ENCODE assay signal across 1 cellular context in genomic region chrX:77785746-77786548, GRCh38.
TF ChIP-seq lines count a peak whose summit lies in the region.

A gene with protein sequence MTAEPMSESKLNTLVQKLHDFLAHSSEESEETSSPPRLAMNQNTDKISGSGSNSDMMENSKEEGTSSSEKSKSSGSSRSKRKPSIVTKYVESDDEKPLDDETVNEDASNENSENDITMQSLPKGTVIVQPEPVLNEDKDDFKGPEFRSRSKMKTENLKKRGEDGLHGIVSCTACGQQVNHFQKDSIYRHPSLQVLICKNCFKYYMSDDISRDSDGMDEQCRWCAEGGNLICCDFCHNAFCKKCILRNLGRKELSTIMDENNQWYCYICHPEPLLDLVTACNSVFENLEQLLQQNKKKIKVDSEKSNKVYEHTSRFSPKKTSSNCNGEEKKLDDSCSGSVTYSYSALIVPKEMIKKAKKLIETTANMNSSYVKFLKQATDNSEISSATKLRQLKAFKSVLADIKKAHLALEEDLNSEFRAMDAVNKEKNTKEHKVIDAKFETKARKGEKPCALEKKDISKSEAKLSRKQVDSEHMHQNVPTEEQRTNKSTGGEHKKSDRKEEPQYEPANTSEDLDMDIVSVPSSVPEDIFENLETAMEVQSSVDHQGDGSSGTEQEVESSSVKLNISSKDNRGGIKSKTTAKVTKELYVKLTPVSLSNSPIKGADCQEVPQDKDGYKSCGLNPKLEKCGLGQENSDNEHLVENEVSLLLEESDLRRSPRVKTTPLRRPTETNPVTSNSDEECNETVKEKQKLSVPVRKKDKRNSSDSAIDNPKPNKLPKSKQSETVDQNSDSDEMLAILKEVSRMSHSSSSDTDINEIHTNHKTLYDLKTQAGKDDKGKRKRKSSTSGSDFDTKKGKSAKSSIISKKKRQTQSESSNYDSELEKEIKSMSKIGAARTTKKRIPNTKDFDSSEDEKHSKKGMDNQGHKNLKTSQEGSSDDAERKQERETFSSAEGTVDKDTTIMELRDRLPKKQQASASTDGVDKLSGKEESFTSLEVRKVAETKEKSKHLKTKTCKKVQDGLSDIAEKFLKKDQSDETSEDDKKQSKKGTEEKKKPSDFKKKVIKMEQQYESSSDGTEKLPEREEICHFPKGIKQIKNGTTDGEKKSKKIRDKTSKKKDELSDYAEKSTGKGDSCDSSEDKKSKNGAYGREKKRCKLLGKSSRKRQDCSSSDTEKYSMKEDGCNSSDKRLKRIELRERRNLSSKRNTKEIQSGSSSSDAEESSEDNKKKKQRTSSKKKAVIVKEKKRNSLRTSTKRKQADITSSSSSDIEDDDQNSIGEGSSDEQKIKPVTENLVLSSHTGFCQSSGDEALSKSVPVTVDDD (N-terminal part only) (minus strand): TSS chrX:77786216. CDS start chrX:77786001, 215 bp downstream.

TF ChIP-seq in GM23338, 12 proteins besides CTCF, POLR2A, EP300 and RAD21 (continued from another document):
- TF ChIP-seq REST (IDR thresholded peaks at IDR 0.05; ENCODE audit: unreplicated experiment), result no peak
- peak; percentile 70 for TF ChIP-seq POLR2AphosphoS5 (IDR thresholded peaks at IDR 0.05; ENCODE audit: low read depth)
- no peak for TF ChIP-seq JUNB (IDR thresholded peaks at IDR 0.05; ENCODE audit: unreplicated experiment)
- TF ChIP-seq ZNF331 (CRISPR knock-in tag; IDR thresholded peaks at IDR 0.05; ENCODE audit: low read depth), result no peak
- no peak for TF ChIP-seq STAT1 (IDR thresholded peaks at IDR 0.05; ENCODE audit: unreplicated experiment)
